ENCODE assay signal across 29 cellular contexts in the genomic region with DNA sequence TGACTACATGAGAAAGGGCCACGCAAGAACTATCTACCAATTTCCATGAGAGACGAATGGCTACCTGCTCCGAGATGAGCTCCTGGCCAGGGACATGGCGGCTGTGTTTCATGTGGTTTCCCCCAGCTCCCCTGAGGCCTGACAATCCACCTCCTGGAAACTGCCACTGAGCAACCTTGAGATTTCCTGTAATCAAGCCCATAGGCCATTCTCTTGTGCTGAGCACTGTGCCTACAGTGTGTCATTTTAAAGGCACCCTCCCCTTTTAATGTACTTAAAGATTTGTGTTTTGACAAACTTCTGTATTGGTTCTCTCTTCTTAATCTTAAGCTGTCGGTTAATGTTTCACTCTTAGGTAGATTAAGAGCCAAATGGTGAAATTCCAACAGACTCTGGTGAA.
DNase-seq lines count a peak whose midpoint lies in the region; ATAC-seq and TF ChIP-seq lines count a peak whose summit lies in the region.
"Had no signal": no experiment of that assay in that cellular context is flagged by ENCODE, and none has a peak within 500 bp of the region (broad histone marks: within the 10 kb centered on the region; RNA-seq: fewer than 3 reads in every experiment).

No MANE protein-coding gene starts in this region.

- TF ChIP-seq POLR2A in body of pancreas (IDR thresholded peaks at IDR 0.05) (no peak), ovary (IDR thresholded peaks at IDR 0.05) (no peak)

- peaks cover 96% of the 10 kb centered on the region for H3K36me3 ChIP-seq in CD8-positive, alpha-beta memory T cell (ENCODE audit: insufficient read depth, low read length)
- H3K36me3 ChIP-seq in body of pancreas (replicated peaks in 1 of 2; ENCODE audit: insufficient read depth in 1 of 2, low read depth in 2 of 2) = peaks cover 0 to 3% of the 10 kb centered on the region in 2 donors
- no peaks in the 10 kb centered on the region for H3K36me3 ChIP-seq in ovary
- H3K36me3 ChIP-seq in SK-N-SH (replicated peaks in 1 of 2; ENCODE audit: control insufficient read depth in 1 of 2, insufficient read depth in 2 of 2, low read length in 1 of 2) = peaks cover 0 to 19% of the 10 kb centered on the region in 2 experiments

- TF ChIP-seq CTCF in body of pancreas (IDR thresholded peaks at IDR 0.05) (no peak), nephron (IDR thresholded peaks at IDR 0.05; ENCODE audit: unreplicated experiment in 3 of 3) (no peak), ovary (IDR thresholded peaks at IDR 0.05) (no peak), SK-N-SH (IDR thresholded peaks at IDR 0.05) (no peak)

- no peaks in the 10 kb centered on the region for H3K9me2 ChIP-seq in SK-N-SH

- no peaks in the 10 kb centered on the region for H3K4me1 ChIP-seq in CD8-positive, alpha-beta memory T cell (ENCODE audit: insufficient read depth, low read length)
- H3K4me1 ChIP-seq in body of pancreas = peaks cover 25% of the 10 kb centered on the region
- H3K4me1 ChIP-seq in ovary (ENCODE audit: insufficient read depth) = peaks cover 12% of the 10 kb centered on the region
- no peaks in the 10 kb centered on the region; a peak in 1 of 4 replicates for H3K4me1 ChIP-seq in SK-N-SH (ENCODE audit: control insufficient read depth in 1 of 2, insufficient read depth in 2 of 2, low read depth in 1 of 2, low read length in 1 of 2)

- no peaks in the 10 kb centered on the region for H3K27me3 ChIP-seq in CD8-positive, alpha-beta memory T cell (ENCODE audit: insufficient read depth, low read length, poor library complexity, severe bottlenecking)
- H3K27me3 ChIP-seq in body of pancreas (no peaks in the 10 kb centered on the region), ovary (no peaks in the 10 kb centered on the region), SK-N-SH (ENCODE audit: insufficient read depth) (no peaks in the 10 kb centered on the region)
- H3K27me3 ChIP-seq: cardiac muscle cell, esophagus muscularis mucosa, vagina had no signal

- no peaks in the 10 kb centered on the region for H3K9me3 ChIP-seq in CD8-positive, alpha-beta memory T cell (ENCODE audit: low read length)
- no peaks in the 10 kb centered on the region for H3K9me3 ChIP-seq in body of pancreas
- H3K9me3 ChIP-seq in ovary = no peaks in the 10 kb centered on the region
- H3K9me3 ChIP-seq in SK-N-SH = no peaks in the 10 kb centered on the region
- H3K9me3 ChIP-seq: esophagus muscularis mucosa, psoas muscle, vagina had no signal

- no peaks in the 10 kb centered on the region for H3K27me3 Mint-ChIP-seq in activated CD4-positive, alpha-beta T cell treated with anti-CD3 and anti-CD28 coated beads for 36 hours
- H3K27me3 Mint-ChIP-seq in CD8-positive, alpha-beta memory T cell = no peaks in the 10 kb centered on the region
- no peaks in the 10 kb centered on the region for H3K27me3 Mint-ChIP-seq in nephron (ENCODE audit: low read depth)
- H3K27me3 Mint-ChIP-seq: CD4-positive, alpha-beta memory T cell had no signal

- no peak for DNase-seq in activated CD4-positive, alpha-beta T cell treated with anti-CD3 and anti-CD28 coated beads for 36 hours
- DNase-seq in activated CD4-positive, alpha-beta T cell treated with anti-CD3 and anti-CD28 coated beads for 48 hours = no peak
- no peak for DNase-seq in CD8-positive, alpha-beta memory T cell
- peak in 2 of 4 donors; percentile 43 to 52 for DNase-seq in body of pancreas
- DNase-seq in ovary = no peak
- DNase-seq in OCI-M2 (lab: John Stamatoyannopoulos, UW; ENCODE audit: unreplicated experiment) = no peak
- DNase-seq in SK-N-SH = no peak
- DNase-seq: activated CD4-positive, alpha-beta T cell treated with anti-CD3 and anti-CD28 coated beads, Interleukin-2, amount 50 U/mL, for 4 hours; activated gamma-delta T cell treated with Interleukin-2 at 50 U/mL for 16 hours; activated T-cell treated with anti-CD3 and anti-CD28 coated beads for 4 hours; anterior cingulate cortex; CD4-positive, alpha-beta memory T cell; cortex of kidney; DMS 273 treated with DMSO at 0.1 percent for 48 hours; foreskin melanocyte; NCI-H1105 treated with DMSO at 0.1 percent for 48 hours; NCI-H1930; NCI-H526; NK-92 treated with Interleukin-12 subunit alpha and Interleukin-12 subunit beta, amount 100 ng/mL, for 24 hours; PC-9; psoas muscle; stimulated activated CD4-positive, alpha-beta T cell treated with anti-CD3 and anti-CD28 coated beads, Interleukin-15, amount 100 ng/mL, for 24 hours; stimulated activated naive CD4-positive, alpha-beta T cell had no signal

- no peak overlapping the region for H3K4me2 ChIP-seq in SK-N-SH
- H3K4me2 ChIP-seq: PC-9 had no signal

- H3F3A ChIP-seq in SK-N-SH (replicated peaks; ENCODE audit: insufficient read depth) = no peaks in the 10 kb centered on the region

- ATAC-seq in activated CD4-positive, alpha-beta T cell treated with anti-CD3 and anti-CD28 coated beads for 36 hours = no peak
- peak; percentile 31 for ATAC-seq in body of pancreas
- ATAC-seq: psoas muscle, Right ventricle myocardium inferior, WTC11 had no signal

- no peak overlapping the region for H3K27ac ChIP-seq in CD8-positive, alpha-beta memory T cell (ENCODE audit: low read depth, low read length)
- H3K27ac ChIP-seq in body of pancreas (peak overlapping the region; percentile 25 to 73 (median 54)), ovary (no peak overlapping the region), SK-N-SH (ENCODE audit: low read depth in 2 of 2, low read length in 1 of 2) (no peak overlapping the region)
- H3K27ac ChIP-seq: cardiac muscle cell, esophagus muscularis mucosa, PC-9, psoas muscle had no signal

- H3K4me3 Mint-ChIP-seq in activated CD4-positive, alpha-beta T cell treated with anti-CD3 and anti-CD28 coated beads for 36 hours = no peak overlapping the region
- no peak overlapping the region for H3K4me3 Mint-ChIP-seq in CD8-positive, alpha-beta memory T cell
- H3K4me3 Mint-ChIP-seq in nephron = no peak overlapping the region
- H3K4me3 Mint-ChIP-seq: CD4-positive, alpha-beta memory T cell; WTC11 had no signal

- CTCF ChIA-PET in activated CD4-positive, alpha-beta T cell treated with anti-CD3 and anti-CD28 coated beads for 36 hours (lab: Charles Lee) = no interaction called here
- CTCF ChIA-PET in CD8-positive, alpha-beta memory T cell (lab: Charles Lee) = interaction anchor here (0.9 to 3.8 kb wide), 3 partner anchors 18 to 203 kb away, joined by 3 to 13 read pairs (median 4); no protein-coding TSS in a partner anchor
- CTCF ChIA-PET in SK-N-SH (lab: Yijun Ruan, JAX) = no interaction called here

- intact Hi-C loops in activated CD4-positive, alpha-beta T cell treated with anti-CD3 and anti-CD28 coated beads for 36 hours (cut with DNase I, micrococcal nuclease) = no loop called here
- intact Hi-C loops in body of pancreas (cut with DNase I) (loop anchor here (10.0 kb wide), 1 partner anchor 46 kb away; no protein-coding TSS in a partner anchor), ovary (cut with DNase I) (no loop called here)

- no peak for TF ChIP-seq RAD21 in SK-N-SH (IDR thresholded peaks at IDR 0.05; ENCODE audit: low read length)

- no peak overlapping the region for H3K9ac ChIP-seq in SK-N-SH

- H3K79me2 ChIP-seq in SK-N-SH (ENCODE audit: insufficient read depth) = no peaks in the 10 kb centered on the region

- H3K4me3 ChIP-seq in CD8-positive, alpha-beta memory T cell (ENCODE audit: low read length) = no peak overlapping the region
- H3K4me3 ChIP-seq in body of pancreas = no peak overlapping the region
- no peak overlapping the region for H3K4me3 ChIP-seq in ovary
- no peak overlapping the region for H3K4me3 ChIP-seq in SK-N-SH (ENCODE audit: low read depth in 2 of 2, low read length in 1 of 2)
- H3K4me3 ChIP-seq: cardiac muscle cell, esophagus muscularis mucosa, PC-9, psoas muscle, vagina had no signal

- no peak for TF ChIP-seq EP300 in ovary (IDR thresholded peaks at IDR 0.05)
- no peak for TF ChIP-seq EP300 in SK-N-SH (IDR thresholded peaks at IDR 0.05; ENCODE audit: borderline replicate concordance in 1 of 2, low read depth in 1 of 2, low read length in 1 of 2)

- no peak overlapping the region for H2AFZ ChIP-seq in SK-N-SH (ENCODE audit: low read depth)
- H2AFZ ChIP-seq: PC-9 had no signal

- 39 to 40% methylated on average over 4 to 5 of the region's 5 CpGs for WGBS in body of pancreas, 2 donors
- WGBS in ovary, 3 donors = 85 to 86% (median 85%) methylated on average over 5 of the region's 5 CpGs
- WGBS in SK-N-SH (ENCODE audit: low lambda C conversion rate) = 98% methylated on average over 3 of the region's 5 CpGs

- no peaks in the 10 kb centered on the region for H4K20me1 ChIP-seq in SK-N-SH (ENCODE audit: insufficient read depth)

- H3K9me3 Mint-ChIP-seq in activated CD4-positive, alpha-beta T cell treated with anti-CD3 and anti-CD28 coated beads for 36 hours (ENCODE audit: low read depth) = no peaks in the 10 kb centered on the region
- H3K9me3 Mint-ChIP-seq in CD8-positive, alpha-beta memory T cell = no peaks in the 10 kb centered on the region
- no peaks in the 10 kb centered on the region for H3K9me3 Mint-ChIP-seq in nephron
- H3K9me3 Mint-ChIP-seq: WTC11 had no signal

- peaks cover 85% of the 10 kb centered on the region for H3K36me3 Mint-ChIP-seq in activated CD4-positive, alpha-beta T cell treated with anti-CD3 and anti-CD28 coated beads for 36 hours (ENCODE audit: low read depth)
- H3K36me3 Mint-ChIP-seq in CD8-positive, alpha-beta memory T cell = peaks cover 3 to 97% (median 34%) of the 10 kb centered on the region in 3 donors
- H3K36me3 Mint-ChIP-seq in nephron (ENCODE audit: low read depth) = peaks cover 50% of the 10 kb centered on the region

- peak overlapping the region; percentile 24 for H3K27ac Mint-ChIP-seq in activated CD4-positive, alpha-beta T cell treated with anti-CD3 and anti-CD28 coated beads for 36 hours
- peak overlapping the region in 7 of 8 donors; percentile 23 to 73 (median 54) for H3K27ac Mint-ChIP-seq in CD8-positive, alpha-beta memory T cell
- H3K27ac Mint-ChIP-seq in nephron = peak overlapping the region; percentile 26 to 67 (median 58)

- POLR2A ChIA-PET in activated CD4-positive, alpha-beta T cell treated with anti-CD3 and anti-CD28 coated beads for 36 hours (lab: Charles Lee) = no interaction called here
- POLR2A ChIA-PET in CD8-positive, alpha-beta memory T cell (lab: Charles Lee) = no interaction called here
- POLR2A ChIA-PET in SK-N-SH (lab: Yijun Ruan, JAX) = no interaction called here

- no peaks in the 10 kb centered on the region for H3K4me1 Mint-ChIP-seq in activated CD4-positive, alpha-beta T cell treated with anti-CD3 and anti-CD28 coated beads for 36 hours
- H3K4me1 Mint-ChIP-seq in CD8-positive, alpha-beta memory T cell = peaks cover 0 to 2% (median 0%) of the 10 kb centered on the region in 3 donors
- no peaks in the 10 kb centered on the region for H3K4me1 Mint-ChIP-seq in nephron
- H3K4me1 Mint-ChIP-seq: WTC11 had no signal

TF ChIP-seq in SK-N-SH, 30 proteins besides CTCF, POLR2A, EP300 and RAD21 (continues in another document):
- no peak for TF ChIP-seq FOXM1 (IDR thresholded peaks at IDR 0.05; ENCODE audit: low read depth)
- TF ChIP-seq, protein P1, sequence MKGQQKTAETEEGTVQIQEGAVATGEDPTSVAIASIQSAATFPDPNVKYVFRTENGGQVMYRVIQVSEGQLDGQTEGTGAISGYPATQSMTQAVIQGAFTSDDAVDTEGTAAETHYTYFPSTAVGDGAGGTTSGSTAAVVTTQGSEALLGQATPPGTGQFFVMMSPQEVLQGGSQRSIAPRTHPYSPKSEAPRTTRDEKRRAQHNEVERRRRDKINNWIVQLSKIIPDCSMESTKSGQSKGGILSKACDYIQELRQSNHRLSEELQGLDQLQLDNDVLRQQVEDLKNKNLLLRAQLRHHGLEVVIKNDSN (IDR thresholded peaks at IDR 0.05; ENCODE audit: borderline replicate concordance, low read depth) = no peak

Comparison
In these comparisons a context has a peak if more than half of its experiments do, and no peak if none do; other contexts are left out.
1. H3K27ac ChIP-seq: peak in body of pancreas (4 of 4); none in CD8-positive, alpha-beta memory T cell (single experiment), ovary (0 of 2) and SK-N-SH (0 of 2).
2. Peak in every context shown above with its lines, with median percentiles within 50 percentile points of each other: H3K27ac Mint-ChIP-seq.